Comparison of ENCODE assay signal across 1 cellular context in the genomic region with DNA sequence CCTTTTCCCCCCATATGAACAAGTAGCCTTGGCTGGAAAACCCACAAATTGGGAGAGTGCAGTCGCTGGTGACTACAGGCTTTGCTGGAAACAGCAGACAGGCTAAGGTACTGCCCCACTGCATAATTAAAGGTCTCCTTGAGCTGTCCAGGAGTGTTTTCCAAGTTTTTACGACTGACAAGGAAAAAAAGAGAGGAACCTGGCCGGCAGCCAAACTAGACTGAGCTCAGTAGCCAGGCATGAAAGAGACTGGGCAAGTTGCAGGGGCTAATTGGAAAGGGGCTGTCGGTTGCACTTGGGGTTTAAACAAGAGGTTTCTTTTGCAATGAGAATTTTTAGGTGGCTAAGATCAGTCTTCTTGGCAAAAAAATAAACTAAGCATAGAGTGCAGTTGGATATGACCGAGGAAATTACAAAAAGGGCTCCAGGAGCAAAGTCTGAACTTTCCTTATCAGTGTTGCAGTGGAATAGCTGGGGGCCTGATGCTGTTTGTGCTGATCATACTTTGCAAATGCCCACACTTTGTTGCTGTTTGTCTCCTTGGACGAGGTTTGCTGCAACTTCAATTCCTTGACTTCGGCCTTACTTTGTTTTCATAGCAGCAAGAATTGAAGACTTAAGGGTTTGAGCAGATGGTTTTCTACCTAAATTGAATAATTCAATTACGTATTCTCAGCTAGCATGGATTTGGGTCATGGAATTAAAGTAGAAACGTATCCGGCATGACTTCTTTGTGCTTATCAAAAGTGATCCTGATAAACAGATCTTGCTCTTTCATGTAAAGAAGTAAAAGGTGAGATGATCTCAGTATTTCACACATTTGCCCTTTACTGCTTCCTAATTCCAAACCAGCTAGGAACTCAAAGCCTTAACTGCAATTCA.
TF ChIP-seq lines count a peak whose summit lies in the region.

No MANE protein-coding gene starts in this region.

TF ChIP-seq in HEK293, 187 proteins besides CTCF, POLR2A, EP300 and RAD21 (continued from another document and continues in another):
- TF ChIP-seq, protein P1, sequence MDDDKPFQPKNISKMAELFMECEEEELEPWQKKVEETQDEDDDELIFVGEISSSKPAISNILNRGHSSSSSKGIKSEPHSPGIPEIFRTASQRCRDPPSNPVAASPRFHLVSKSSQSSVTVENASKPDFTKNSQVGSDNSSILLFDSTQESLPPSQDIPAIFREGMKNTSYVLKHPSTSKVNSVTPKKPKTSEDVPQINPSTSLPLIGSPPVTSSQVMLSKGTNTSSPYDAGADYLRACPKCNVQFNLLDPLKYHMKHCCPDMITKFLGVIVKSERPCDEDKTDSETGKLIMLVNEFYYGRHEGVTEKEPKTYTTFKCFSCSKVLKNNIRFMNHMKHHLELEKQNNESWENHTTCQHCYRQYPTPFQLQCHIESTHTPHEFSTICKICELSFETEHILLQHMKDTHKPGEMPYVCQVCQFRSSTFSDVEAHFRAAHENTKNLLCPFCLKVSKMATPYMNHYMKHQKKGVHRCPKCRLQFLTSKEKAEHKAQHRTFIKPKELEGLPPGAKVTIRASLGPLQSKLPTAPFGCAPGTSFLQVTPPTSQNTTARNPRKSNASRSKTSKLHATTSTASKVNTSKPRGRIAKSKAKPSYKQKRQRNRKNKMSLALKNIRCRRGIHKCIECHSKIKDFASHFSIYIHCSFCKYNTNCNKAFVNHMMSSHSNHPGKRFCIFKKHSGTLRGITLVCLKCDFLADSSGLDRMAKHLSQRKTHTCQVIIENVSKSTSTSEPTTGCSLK (tag by site-specific recombination; IDR thresholded peaks at IDR 0.05) = no peak
- TF ChIP-seq ZFP37 (tag by site-specific recombination; IDR thresholded peaks at IDR 0.05) = no peak
- no peak for TF ChIP-seq ZNF626 (tag by site-specific recombination; IDR thresholded peaks at IDR 0.05)
- TF ChIP-seq ZNF221 (tag by site-specific recombination; IDR thresholded peaks at IDR 0.05; ENCODE audit: borderline replicate concordance) = no peak
- TF ChIP-seq ZSCAN23 (tag by site-specific recombination; IDR thresholded peaks at IDR 0.05) = no peak
- TF ChIP-seq, protein P2, sequence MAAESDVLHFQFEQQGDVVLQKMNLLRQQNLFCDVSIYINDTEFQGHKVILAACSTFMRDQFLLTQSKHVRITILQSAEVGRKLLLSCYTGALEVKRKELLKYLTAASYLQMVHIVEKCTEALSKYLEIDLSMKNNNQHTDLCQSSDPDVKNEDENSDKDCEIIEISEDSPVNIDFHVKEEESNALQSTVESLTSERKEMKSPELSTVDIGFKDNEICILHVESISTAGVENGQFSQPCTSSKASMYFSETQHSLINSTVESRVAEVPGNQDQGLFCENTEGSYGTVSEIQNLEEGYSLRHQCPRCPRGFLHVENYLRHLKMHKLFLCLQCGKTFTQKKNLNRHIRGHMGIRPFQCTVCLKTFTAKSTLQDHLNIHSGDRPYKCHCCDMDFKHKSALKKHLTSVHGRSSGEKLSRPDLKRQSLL (tag by site-specific recombination; IDR thresholded peaks at IDR 0.05) = peak; percentile 70; the same call in 1 of the 2 replicates
- no peak for TF ChIP-seq ZNF169 (tag by site-specific recombination; IDR thresholded peaks at IDR 0.05)
- TF ChIP-seq, protein P3, sequence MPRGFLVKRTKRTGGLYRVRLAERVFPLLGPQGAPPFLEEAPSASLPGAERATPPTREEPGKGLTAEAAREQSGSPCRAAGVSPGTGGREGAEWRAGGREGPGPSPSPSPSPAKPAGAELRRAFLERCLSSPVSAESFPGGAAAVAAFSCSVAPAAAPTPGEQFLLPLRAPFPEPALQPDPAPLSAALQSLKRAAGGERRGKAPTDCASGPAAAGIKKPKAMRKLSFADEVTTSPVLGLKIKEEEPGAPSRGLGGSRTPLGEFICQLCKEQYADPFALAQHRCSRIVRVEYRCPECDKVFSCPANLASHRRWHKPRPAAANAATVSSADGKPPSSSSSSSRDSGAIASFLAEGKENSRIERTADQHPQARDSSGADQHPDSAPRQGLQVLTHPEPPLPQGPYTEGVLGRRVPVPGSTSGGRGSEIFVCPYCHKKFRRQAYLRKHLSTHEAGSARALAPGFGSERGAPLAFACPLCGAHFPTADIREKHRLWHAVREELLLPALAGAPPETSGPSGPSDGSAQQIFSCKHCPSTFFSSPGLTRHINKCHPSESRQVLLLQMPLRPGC (tag by site-specific recombination; IDR thresholded peaks at IDR 0.05) = no peak
- TF ChIP-seq GLIS1 (tag by site-specific recombination; IDR thresholded peaks at IDR 0.05) = no peak
- TF ChIP-seq ZNF621 (tag by site-specific recombination; IDR thresholded peaks at IDR 0.05) = no peak
- TF ChIP-seq, protein P4, sequence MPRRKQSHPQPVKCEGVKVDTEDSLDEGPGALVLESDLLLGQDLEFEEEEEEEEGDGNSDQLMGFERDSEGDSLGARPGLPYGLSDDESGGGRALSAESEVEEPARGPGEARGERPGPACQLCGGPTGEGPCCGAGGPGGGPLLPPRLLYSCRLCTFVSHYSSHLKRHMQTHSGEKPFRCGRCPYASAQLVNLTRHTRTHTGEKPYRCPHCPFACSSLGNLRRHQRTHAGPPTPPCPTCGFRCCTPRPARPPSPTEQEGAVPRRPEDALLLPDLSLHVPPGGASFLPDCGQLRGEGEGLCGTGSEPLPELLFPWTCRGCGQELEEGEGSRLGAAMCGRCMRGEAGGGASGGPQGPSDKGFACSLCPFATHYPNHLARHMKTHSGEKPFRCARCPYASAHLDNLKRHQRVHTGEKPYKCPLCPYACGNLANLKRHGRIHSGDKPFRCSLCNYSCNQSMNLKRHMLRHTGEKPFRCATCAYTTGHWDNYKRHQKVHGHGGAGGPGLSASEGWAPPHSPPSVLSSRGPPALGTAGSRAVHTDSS (tag by site-specific recombination; IDR thresholded peaks at IDR 0.05) = no peak
- TF ChIP-seq, protein P5, sequence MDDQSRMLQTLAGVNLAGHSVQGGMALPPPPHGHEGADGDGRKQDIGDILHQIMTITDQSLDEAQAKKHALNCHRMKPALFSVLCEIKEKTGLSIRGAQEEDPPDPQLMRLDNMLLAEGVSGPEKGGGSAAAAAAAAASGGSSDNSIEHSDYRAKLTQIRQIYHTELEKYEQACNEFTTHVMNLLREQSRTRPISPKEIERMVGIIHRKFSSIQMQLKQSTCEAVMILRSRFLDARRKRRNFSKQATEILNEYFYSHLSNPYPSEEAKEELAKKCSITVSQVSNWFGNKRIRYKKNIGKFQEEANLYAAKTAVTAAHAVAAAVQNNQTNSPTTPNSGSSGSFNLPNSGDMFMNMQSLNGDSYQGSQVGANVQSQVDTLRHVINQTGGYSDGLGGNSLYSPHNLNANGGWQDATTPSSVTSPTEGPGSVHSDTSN (CRISPR knock-in tag; IDR thresholded peaks at IDR 0.05) = no peak
- TF ChIP-seq ZNF785 (tag by site-specific recombination; IDR thresholded peaks at IDR 0.05) = no peak
- TF ChIP-seq, protein P6, sequence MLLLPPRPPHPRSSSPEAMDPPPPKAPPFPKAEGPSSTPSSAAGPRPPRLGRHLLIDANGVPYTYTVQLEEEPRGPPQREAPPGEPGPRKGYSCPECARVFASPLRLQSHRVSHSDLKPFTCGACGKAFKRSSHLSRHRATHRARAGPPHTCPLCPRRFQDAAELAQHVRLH (tag by site-specific recombination; IDR thresholded peaks at IDR 0.05) = no peak
- no peak for TF ChIP-seq ZNF624 (tag by site-specific recombination; IDR thresholded peaks at IDR 0.05)
- TF ChIP-seq, protein P7, sequence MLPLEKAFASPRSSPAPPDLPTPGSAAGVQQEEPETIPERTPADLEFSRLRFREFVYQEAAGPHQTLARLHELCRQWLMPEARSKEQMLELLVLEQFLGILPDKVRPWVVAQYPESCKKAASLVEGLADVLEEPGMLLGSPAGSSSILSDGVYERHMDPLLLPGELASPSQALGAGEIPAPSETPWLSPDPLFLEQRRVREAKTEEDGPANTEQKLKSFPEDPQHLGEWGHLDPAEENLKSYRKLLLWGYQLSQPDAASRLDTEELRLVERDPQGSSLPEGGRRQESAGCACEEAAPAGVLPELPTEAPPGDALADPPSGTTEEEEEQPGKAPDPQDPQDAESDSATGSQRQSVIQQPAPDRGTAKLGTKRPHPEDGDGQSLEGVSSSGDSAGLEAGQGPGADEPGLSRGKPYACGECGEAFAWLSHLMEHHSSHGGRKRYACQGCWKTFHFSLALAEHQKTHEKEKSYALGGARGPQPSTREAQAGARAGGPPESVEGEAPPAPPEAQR (tag by site-specific recombination; IDR thresholded peaks at IDR 0.05) = no peak
- TF ChIP-seq ZNF654 (tag by site-specific recombination; IDR thresholded peaks at IDR 0.05; ENCODE audit: low read depth) = no peak
- TF ChIP-seq TCF7L2 (IDR thresholded peaks at IDR 0.05; ENCODE audit: borderline replicate concordance, low read depth, low read length) = no peak
- no peak for TF ChIP-seq ZNF548 (tag by site-specific recombination; IDR thresholded peaks at IDR 0.05)
- no peak for TF ChIP-seq MYNN (tag by site-specific recombination; IDR thresholded peaks at IDR 0.05; ENCODE audit: borderline replicate concordance)
- TF ChIP-seq ZBTB7A (tag by site-specific recombination; IDR thresholded peaks at IDR 0.05; ENCODE audit: low read depth) = no peak
- no peak for TF ChIP-seq ZFP3 (tag by site-specific recombination; IDR thresholded peaks at IDR 0.05; ENCODE audit: low read depth)
- no peak for TF ChIP-seq SETDB1 (IDR thresholded peaks at IDR 0.05; ENCODE audit: insufficient read length, low read length)
- no peak for TF ChIP-seq WT1 (tag by site-specific recombination; IDR thresholded peaks at IDR 0.05)
- no peak for TF ChIP-seq ZNF707 (tag by site-specific recombination; IDR thresholded peaks at IDR 0.05)
- TF ChIP-seq ZNF302 (tag by site-specific recombination; IDR thresholded peaks at IDR 0.05; ENCODE audit: low read depth) = no peak
- TF ChIP-seq ZNF274 (IDR thresholded peaks at IDR 0.05; ENCODE audit: low read length) = no peak
- TF ChIP-seq ZNF274 (tag by site-specific recombination; IDR thresholded peaks at IDR 0.05; ENCODE audit: borderline replicate concordance) = no peak
- no peak for TF ChIP-seq KLF7 (tag by site-specific recombination; IDR thresholded peaks at IDR 0.05; ENCODE audit: borderline replicate concordance)
- TF ChIP-seq, protein P8, sequence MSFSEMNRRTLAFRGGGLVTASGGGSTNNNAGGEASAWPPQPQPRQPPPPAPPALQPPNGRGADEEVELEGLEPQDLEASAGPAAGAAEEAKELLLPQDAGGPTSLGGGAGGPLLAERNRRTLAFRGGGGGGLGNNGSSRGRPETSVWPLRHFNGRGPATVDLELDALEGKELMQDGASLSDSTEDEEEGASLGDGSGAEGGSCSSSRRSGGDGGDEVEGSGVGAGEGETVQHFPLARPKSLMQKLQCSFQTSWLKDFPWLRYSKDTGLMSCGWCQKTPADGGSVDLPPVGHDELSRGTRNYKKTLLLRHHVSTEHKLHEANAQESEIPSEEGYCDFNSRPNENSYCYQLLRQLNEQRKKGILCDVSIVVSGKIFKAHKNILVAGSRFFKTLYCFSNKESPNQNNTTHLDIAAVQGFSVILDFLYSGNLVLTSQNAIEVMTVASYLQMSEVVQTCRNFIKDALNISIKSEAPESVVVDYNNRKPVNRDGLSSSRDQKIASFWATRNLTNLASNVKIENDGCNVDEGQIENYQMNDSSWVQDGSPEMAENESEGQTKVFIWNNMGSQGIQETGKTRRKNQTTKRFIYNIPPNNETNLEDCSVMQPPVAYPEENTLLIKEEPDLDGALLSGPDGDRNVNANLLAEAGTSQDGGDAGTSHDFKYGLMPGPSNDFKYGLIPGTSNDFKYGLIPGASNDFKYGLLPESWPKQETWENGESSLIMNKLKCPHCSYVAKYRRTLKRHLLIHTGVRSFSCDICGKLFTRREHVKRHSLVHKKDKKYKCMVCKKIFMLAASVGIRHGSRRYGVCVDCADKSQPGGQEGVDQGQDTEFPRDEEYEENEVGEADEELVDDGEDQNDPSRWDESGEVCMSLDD (tag by site-specific recombination; IDR thresholded peaks at IDR 0.05) = no peak
- no peak for TF ChIP-seq ZNF404 (tag by site-specific recombination; IDR thresholded peaks at IDR 0.05)
- TF ChIP-seq ZNF175 (tag by site-specific recombination; IDR thresholded peaks at IDR 0.05) = no peak
- no peak for TF ChIP-seq ZNF585B (tag by site-specific recombination; IDR thresholded peaks at IDR 0.05)
- TF ChIP-seq ZNF239 (tag by site-specific recombination; IDR thresholded peaks at IDR 0.05) = no peak
- TF ChIP-seq, protein P9, sequence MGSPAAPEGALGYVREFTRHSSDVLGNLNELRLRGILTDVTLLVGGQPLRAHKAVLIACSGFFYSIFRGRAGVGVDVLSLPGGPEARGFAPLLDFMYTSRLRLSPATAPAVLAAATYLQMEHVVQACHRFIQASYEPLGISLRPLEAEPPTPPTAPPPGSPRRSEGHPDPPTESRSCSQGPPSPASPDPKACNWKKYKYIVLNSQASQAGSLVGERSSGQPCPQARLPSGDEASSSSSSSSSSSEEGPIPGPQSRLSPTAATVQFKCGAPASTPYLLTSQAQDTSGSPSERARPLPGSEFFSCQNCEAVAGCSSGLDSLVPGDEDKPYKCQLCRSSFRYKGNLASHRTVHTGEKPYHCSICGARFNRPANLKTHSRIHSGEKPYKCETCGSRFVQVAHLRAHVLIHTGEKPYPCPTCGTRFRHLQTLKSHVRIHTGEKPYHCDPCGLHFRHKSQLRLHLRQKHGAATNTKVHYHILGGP (tag by site-specific recombination; IDR thresholded peaks at IDR 0.05) = peak; percentile 94
- TF ChIP-seq KLF1 (tag by site-specific recombination; IDR thresholded peaks at IDR 0.05) = no peak
- TF ChIP-seq, protein P10, sequence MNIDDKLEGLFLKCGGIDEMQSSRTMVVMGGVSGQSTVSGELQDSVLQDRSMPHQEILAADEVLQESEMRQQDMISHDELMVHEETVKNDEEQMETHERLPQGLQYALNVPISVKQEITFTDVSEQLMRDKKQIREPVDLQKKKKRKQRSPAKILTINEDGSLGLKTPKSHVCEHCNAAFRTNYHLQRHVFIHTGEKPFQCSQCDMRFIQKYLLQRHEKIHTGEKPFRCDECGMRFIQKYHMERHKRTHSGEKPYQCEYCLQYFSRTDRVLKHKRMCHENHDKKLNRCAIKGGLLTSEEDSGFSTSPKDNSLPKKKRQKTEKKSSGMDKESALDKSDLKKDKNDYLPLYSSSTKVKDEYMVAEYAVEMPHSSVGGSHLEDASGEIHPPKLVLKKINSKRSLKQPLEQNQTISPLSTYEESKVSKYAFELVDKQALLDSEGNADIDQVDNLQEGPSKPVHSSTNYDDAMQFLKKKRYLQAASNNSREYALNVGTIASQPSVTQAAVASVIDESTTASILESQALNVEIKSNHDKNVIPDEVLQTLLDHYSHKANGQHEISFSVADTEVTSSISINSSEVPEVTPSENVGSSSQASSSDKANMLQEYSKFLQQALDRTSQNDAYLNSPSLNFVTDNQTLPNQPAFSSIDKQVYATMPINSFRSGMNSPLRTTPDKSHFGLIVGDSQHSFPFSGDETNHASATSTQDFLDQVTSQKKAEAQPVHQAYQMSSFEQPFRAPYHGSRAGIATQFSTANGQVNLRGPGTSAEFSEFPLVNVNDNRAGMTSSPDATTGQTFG (tag by site-specific recombination; IDR thresholded peaks at IDR 0.05; ENCODE audit: borderline replicate concordance) = no peak
- TF ChIP-seq MEIS1 (CRISPR knock-in tag; IDR thresholded peaks at IDR 0.05; ENCODE audit: borderline replicate concordance) = no peak
